In genomic region chr9:113485761-113486115, GRCh38 we compare ENCODE assay signal across 18 cellular contexts. TPM values are rescaled to one million over a fixed set of nuclear protein-coding genes. Genes with fewer than 3 reads are reported as not detected.
DNase-seq lines count a peak whose midpoint lies in the region; ATAC-seq and TF ChIP-seq lines count a peak whose summit lies in the region.
"Had no signal": no experiment of that assay in that cellular context is flagged by ENCODE, and none has a peak within 500 bp of the region (broad histone marks: within the 10 kb centered on the region; RNA-seq: fewer than 3 reads in every experiment).

No MANE protein-coding gene starts in this region.

- BruUV-seq in PC-3 (replicated peaks; lab: Mats Ljungman, UMichigan) = no TSS peak

- POLR2A ChIA-PET in PC-3 (lab: Charles Lee; ENCODE audit: unreplicated experiment) = no interaction called here

- no peaks in the 10 kb centered on the region for H4K20me1 ChIP-seq in PC-3 (ENCODE audit: low read length)

- CTCF ChIA-PET in PC-3 (lab: Charles Lee) = no interaction called here

- no peaks in the 10 kb centered on the region for H3F3A ChIP-seq in PC-3 (ENCODE audit: low read length, unreplicated experiment)

- H3K4me3 ChIP-seq in PC-3 (ENCODE audit: low read length) = no peak overlapping the region
- H3K4me3 ChIP-seq in body of pancreas = no peak overlapping the region
- no peak overlapping the region for H3K4me3 ChIP-seq in muscle layer of duodenum (ENCODE audit: low read depth in 1 of 2, low read length in 2 of 2)
- H3K4me3 ChIP-seq in thoracic aorta = peak overlapping the region; percentile 46
- H3K4me3 ChIP-seq in effector memory CD4-positive, alpha-beta T cell (ENCODE audit: insufficient read depth, low read depth, low read length, poor library complexity, severe bottlenecking) = no peak overlapping the region
- H3K4me3 ChIP-seq: dorsolateral prefrontal cortex, SK-N-MC, tibial nerve had no signal

- H3K4me2 ChIP-seq in PC-3 (ENCODE audit: low read length) = 0 out of 2 replicates have a peak overlapping the region, but pooled peaks have one; percentile 18

- H3K27me3 ChIP-seq in PC-3 (ENCODE audit: low read length) (no peaks in the 10 kb centered on the region), body of pancreas (no peaks in the 10 kb centered on the region), muscle layer of duodenum (ENCODE audit: low read depth, low read length) (no peaks in the 10 kb centered on the region), thoracic aorta (replicated peaks; ENCODE audit: insufficient read depth) (no peaks in the 10 kb centered on the region)
- no peaks in the 10 kb centered on the region for H3K27me3 ChIP-seq in effector memory CD4-positive, alpha-beta T cell (replicated peaks; ENCODE audit: control insufficient read depth, insufficient read depth, low read length, poor library complexity, severe bottlenecking)
- H3K27me3 ChIP-seq: tibial nerve had no signal

- H3K36me3 ChIP-seq in PC-3 (ENCODE audit: low read depth, low read length) = peaks cover 4% of the 10 kb centered on the region; the same call in 1 of the 2 replicates
- peaks cover 0 to 2% of the 10 kb centered on the region in 2 donors for H3K36me3 ChIP-seq in body of pancreas (replicated peaks in 1 of 2; ENCODE audit: insufficient read depth in 1 of 2, low read depth in 2 of 2)
- H3K36me3 ChIP-seq in muscle layer of duodenum (ENCODE audit: control insufficient read depth in 1 of 2, insufficient read depth in 2 of 2, low read length in 2 of 2) = no peaks in the 10 kb centered on the region
- no peaks in the 10 kb centered on the region for H3K36me3 ChIP-seq in thoracic aorta
- H3K36me3 ChIP-seq in effector memory CD4-positive, alpha-beta T cell (ENCODE audit: control insufficient read depth, insufficient read depth, low read length) = no peaks in the 10 kb centered on the region
- H3K36me3 ChIP-seq: tibial nerve had no signal

- ATAC-seq in PC-3 (no peak), body of pancreas (no peak), thoracic aorta (ENCODE audit: insufficient number of reproducible peaks, low FRiP score, low read depth) (no peak), GM21515 (IDR thresholded peaks at IDR 0.05; ENCODE audit: unreplicated experiment) (no peak)
- ATAC-seq: activated CD8-positive, alpha-beta T cell treated with anti-CD3 and anti-CD28 coated beads, Interleukin-2, amount 10 ng/mL, durations not matched to agents 7 days and 5 days had no signal

- no peaks in the 10 kb centered on the region for H3K79me2 ChIP-seq in PC-3 (ENCODE audit: low read length)

- no peaks in the 10 kb centered on the region for H3K9me2 ChIP-seq in PC-3 (replicated peaks; ENCODE audit: low read length)

- WGBS in body of pancreas, 2 donors = 44 to 69% methylated on average over 5 of the region's 5 CpGs

- no peak for TF ChIP-seq POLR2A in body of pancreas (IDR thresholded peaks at IDR 0.05)

- TF ChIP-seq CTCF in PC-3 (conservative IDR thresholded peaks at IDR 0.05; ENCODE audit: low read depth, low read length) (no peak), body of pancreas (IDR thresholded peaks at IDR 0.05) (no peak), thoracic aorta (IDR thresholded peaks at IDR 0.05) (no peak)

- intact Hi-C loops in PC-3 (cut with micrococcal nuclease) = no loop called here
- intact Hi-C loops in body of pancreas (cut with DNase I) = no loop called here

- H2AFZ ChIP-seq in PC-3 (ENCODE audit: low read length) = no peak overlapping the region

- DNase-seq in PC-3 (no peak), body of pancreas (no peak), thoracic aorta (ENCODE audit: low spot score) (no peak)
- no peak for DNase-seq in stimulated activated CD4-positive, alpha-beta T cell treated with anti-CD3 and anti-CD28 coated beads, Interleukin-2, amount 100 ng/mL, for 24 hours
- no peak for DNase-seq in effector memory CD4-positive, alpha-beta T cell
- DNase-seq: activated CD8-positive, alpha-beta T cell treated with anti-CD3 and anti-CD28 coated beads, Interleukin-2, amount 10 ng/mL, durations not matched to agents 7 days and 5 days; activated naive CD8-positive, alpha-beta T cell treated with anti-CD3 and anti-CD28 coated beads for 36 hours; C1 segment of cervical spinal cord; COR-L47; DMS53; KBM-7; MM.1S; NCI-H2081 treated with DMSO at 0.1 percent for 48 hours had no signal

- peaks cover 16% of the 10 kb centered on the region for H3K4me1 ChIP-seq in PC-3 (ENCODE audit: insufficient read depth, low read length)
- H3K4me1 ChIP-seq in body of pancreas = peaks cover 34% of the 10 kb centered on the region
- peaks cover 0 to 15% of the 10 kb centered on the region in 2 donors for H3K4me1 ChIP-seq in muscle layer of duodenum (ENCODE audit: control insufficient read depth in 1 of 2, insufficient read depth in 2 of 2, low read length in 2 of 2)
- H3K4me1 ChIP-seq in thoracic aorta (ENCODE audit: control insufficient read depth in 1 of 2, low read depth in 2 of 2) = peaks cover 42 to 83% of the 10 kb centered on the region in 2 donors
- no peaks in the 10 kb centered on the region for H3K4me1 ChIP-seq in effector memory CD4-positive, alpha-beta T cell (ENCODE audit: control insufficient read depth, insufficient read depth, low read length, poor library complexity, severe bottlenecking)

- no peak overlapping the region for H3K9ac ChIP-seq in PC-3 (ENCODE audit: low read length)

- H3K27ac ChIP-seq in PC-3 (ENCODE audit: low read length) (peak overlapping the region; percentile 28), body of pancreas (peak overlapping the region in 3 of 4 donors; percentile 19 to 70 (median 19)), muscle layer of duodenum (ENCODE audit: low read length) (peak overlapping the region; percentile 70), thoracic aorta (peak overlapping the region; percentile 83 to 90)
- no peak overlapping the region for H3K27ac ChIP-seq in effector memory CD4-positive, alpha-beta T cell (ENCODE audit: insufficient read depth, low read length, poor library complexity, severe bottlenecking)
- H3K27ac ChIP-seq: SK-N-MC, tibial nerve had no signal

- no peaks in the 10 kb centered on the region for H3K9me3 ChIP-seq in PC-3 (ENCODE audit: low read length)
- H3K9me3 ChIP-seq in body of pancreas = no peaks in the 10 kb centered on the region
- H3K9me3 ChIP-seq in muscle layer of duodenum (ENCODE audit: control insufficient read depth in 1 of 2, low read length in 2 of 2) = no peaks in the 10 kb centered on the region
- H3K9me3 ChIP-seq in thoracic aorta = no peaks in the 10 kb centered on the region
- no peaks in the 10 kb centered on the region for H3K9me3 ChIP-seq in effector memory CD4-positive, alpha-beta T cell (ENCODE audit: control insufficient read depth, low read length)
- H3K9me3 ChIP-seq: tibial nerve had no signal

RNA-seq across cellular contexts. Expression of gene RGS3, which starts 22.2 kb away (rescaled TPM):
- total RNA-seq in PC-3 (2014; rRNA removed) = 26.3 and 30.8 TPM in 2 replicates
- 10 to 100 TPM; 25.7 to 96.9 TPM for total RNA-seq in body of pancreas
- 100 to 1,000 TPM; 170 to 202 TPM for total RNA-seq in thoracic aorta
